21 cellular contexts compared by ENCODE assay signal in genomic region chr10:132140167-132140925, GRCh38. TPM values are rescaled to one million over a fixed set of nuclear protein-coding genes. Genes with fewer than 3 reads are reported as not detected.
A peak's percentile ranks its signal among the peaks of the same experiment; 100 is the strongest.
DNase-seq lines count a peak whose midpoint lies in the region; ATAC-seq, FAIRE-seq and TF ChIP-seq lines count a peak whose summit lies in the region.
"Had no signal": no experiment of that assay in that cellular context is flagged by ENCODE, and none has a peak within 500 bp of the region (broad histone marks: within the 10 kb centered on the region; RNA-seq: fewer than 3 reads in every experiment).

No MANE protein-coding gene starts in this region.

- no TSS peak for BruUV-seq in HepG2 (replicated peaks; lab: Mats Ljungman, UMichigan)

- in situ Hi-C loops in HepG2 (cut with HindIII; ENCODE audit: extremely low pct_ligation_motif_present, low pct_unique_long_range_greater_than_20kb): loop anchor here (10.0 kb wide), 1 partner anchor 246 kb away; no protein-coding TSS in a partner anchor

- FAIRE-seq in HepG2 (lab: Jason Lieb, UNC) (no peak), frontal cortex (lab: Jason Lieb, UNC) (no peak)
- FAIRE-seq: H1 had no signal

- no peak overlapping the region for H3K27ac ChIP-seq in right lobe of liver
- no peak overlapping the region for H3K27ac ChIP-seq in HepG2 (ENCODE audit: extremely low read length, insufficient read depth, low read length)
- no peak overlapping the region for H3K27ac ChIP-seq in left lung
- no peak overlapping the region for H3K27ac ChIP-seq in spleen
- H3K27ac ChIP-seq: KMS-11 had no signal

- H4K20me1 ChIP-seq in HepG2 (ENCODE audit: insufficient read depth, low read length): no peaks in the 10 kb centered on the region

- no peak for TF ChIP-seq RAD21 in HepG2 (CRISPR knock-in tag; IDR thresholded peaks at IDR 0.05)

- TF ChIP-seq POLR2A in right lobe of liver (IDR thresholded peaks at IDR 0.05): no peak
- no peak for TF ChIP-seq POLR2A in HepG2 (IDR thresholded peaks at IDR 0.05; ENCODE audit: insufficient read depth in 1 of 2, low read depth in 2 of 2, low read length in 2 of 2)
- TF ChIP-seq POLR2A in spleen (IDR thresholded peaks at IDR 0.05): no peak

- no peaks in the 10 kb centered on the region for H3K9me3 ChIP-seq in right lobe of liver
- H3K9me3 ChIP-seq in HepG2 (ENCODE audit: low read length): no peaks in the 10 kb centered on the region
- no peaks in the 10 kb centered on the region for H3K9me3 ChIP-seq in left lung
- H3K9me3 ChIP-seq in spleen: no peaks in the 10 kb centered on the region

- no peak overlapping the region for H3K9ac ChIP-seq in HepG2 (ENCODE audit: insufficient read depth, low read depth, low read length)
- H3K9ac ChIP-seq: KMS-11 had no signal

- ATAC-seq in right lobe of liver: no peak
- no peak for ATAC-seq in HepG2
- ATAC-seq in activated B cell treated with CpG ODN at 0.5 μM for 24 hours (ENCODE audit: low read depth): no peak
- no peak for ATAC-seq in left lung

- 67% methylated on average over 5 of the region's 42 CpGs for WGBS in right lobe of liver (ENCODE audit: insufficient coverage, low coverage, low lambda C conversion rate, missing lambda C conversion rate)
- 63% methylated on average over 24 of the region's 42 CpGs for WGBS in HepG2 (ENCODE audit: low lambda C conversion rate)
- 88 to 94% (median 92%) methylated on average over 19 to 42 of the region's 42 CpGs for WGBS in spleen, 5 donors

- H3K4me1 ChIP-seq in right lobe of liver (no peaks in the 10 kb centered on the region), HepG2 (ENCODE audit: insufficient read depth, low read length) (no peaks in the 10 kb centered on the region), left lung (no peaks in the 10 kb centered on the region), spleen (peaks cover 0 to 11% (median 7%) of the 10 kb centered on the region in 6 donors)

- TF ChIP-seq CTCF in right lobe of liver (IDR thresholded peaks at IDR 0.05) (no peak), HepG2 (CRISPR knock-in tag; IDR thresholded peaks at IDR 0.05) (no peak), activated B cell treated with CpG ODN at 0.5 μM for 24 hours (IDR thresholded peaks at IDR 0.05) (no peak), left lung (IDR thresholded peaks at IDR 0.05) (no peak), spleen (IDR thresholded peaks at IDR 0.05 in 8 of 11, conservative IDR thresholded peaks at IDR 0.05 in 3 of 11) (no peak), GM10248 (IDR thresholded peaks at IDR 0.05; ENCODE audit: control extremely low read depth, extremely low read depth, low read depth, missing control alignments) (no peak)

- H3K79me2 ChIP-seq in HepG2 (ENCODE audit: insufficient read depth, low read length): no peaks in the 10 kb centered on the region

- no peaks in the 10 kb centered on the region for H3K27me3 Mint-ChIP-seq in activated B cell treated with CpG ODN at 0.5 μM for 24 hours
- H3K27me3 Mint-ChIP-seq: CD4-positive, CD25-positive, alpha-beta regulatory T cell had no signal

- intact Hi-C loops in right lobe of liver (cut with DNase I) (loop anchor here (5.0 to 10.0 kb wide), 2 partner anchors 246 to 253 kb away; no protein-coding TSS in a partner anchor), HepG2 (cut with micrococcal nuclease; ENCODE audit: unreplicated experiment) (no loop called here), activated B cell treated with CpG ODN at 0.5 μM for 24 hours (cut with micrococcal nuclease) (loop anchor here (5.0 kb wide), 1 partner anchor 167 kb away; the partner anchor contains the start of gene STK32C), left lung (cut with DNase I) (loop anchor here in 1 of 2 donors (10.0 kb wide), 1 partner anchor 256 kb away; no protein-coding TSS in a partner anchor), spleen (cut with DNase I; ENCODE audit: low total_unique reads) (no loop called here)

- H3K9me3 Mint-ChIP-seq in activated B cell treated with CpG ODN at 0.5 μM for 24 hours: no peaks in the 10 kb centered on the region
- H3K9me3 Mint-ChIP-seq: CD4-positive, CD25-positive, alpha-beta regulatory T cell; HFFc6 had no signal

- POLR2A ChIA-PET in HepG2 (lab: Yijun Ruan, JAX): no interaction called here
- POLR2A ChIA-PET in activated B cell treated with CpG ODN at 0.5 μM for 24 hours (lab: Charles Lee): no interaction called here
- POLR2A ChIA-PET in GM10248 (lab: Yijun Ruan, JAX): no interaction called here

- H3K4me3 ChIP-seq in right lobe of liver (no peak overlapping the region), HepG2 (replicated peaks in 1 of 3; ENCODE audit: insufficient read depth in 1 of 3, low read depth in 2 of 3, low read length in 3 of 3) (no peak overlapping the region), left lung (no peak overlapping the region), spleen (no peak overlapping the region)

- H3K27me3 ChIP-seq in right lobe of liver (no peaks in the 10 kb centered on the region), HepG2 (ENCODE audit: control insufficient read depth in 1 of 2, insufficient read depth in 2 of 2, low read length in 2 of 2) (peaks cover 8 to 45% of the 10 kb centered on the region in 2 experiments), left lung (peaks cover 0 to 39% of the 10 kb centered on the region in 2 donors), spleen (replicated peaks in 1 of 7) (peaks cover 0 to 34% (median 21%) of the 10 kb centered on the region in 7 donors)

- no peak overlapping the region for H3K4me2 ChIP-seq in HepG2 (ENCODE audit: low read depth, low read length)
- H3K4me2 ChIP-seq: KMS-11 had no signal

- H3K4me3 Mint-ChIP-seq in activated B cell treated with CpG ODN at 0.5 μM for 24 hours: no peak overlapping the region
- H3K4me3 Mint-ChIP-seq: CD4-positive, CD25-positive, alpha-beta regulatory T cell; HFFc6 had no signal

- H3K36me3 ChIP-seq in right lobe of liver (no peaks in the 10 kb centered on the region), HepG2 (replicated peaks in 1 of 2; ENCODE audit: control insufficient read depth in 1 of 2, insufficient read depth in 2 of 2, low read length in 2 of 2) (no peaks in the 10 kb centered on the region), left lung (no peaks in the 10 kb centered on the region), spleen (no peaks in the 10 kb centered on the region)

- CTCF ChIA-PET in HepG2 (lab: Yijun Ruan, JAX; ENCODE audit: low intra/inter-chr PET ratio, low total read pairs): no interaction called here
- CTCF ChIA-PET in activated B cell treated with CpG ODN at 0.5 μM for 24 hours (lab: Charles Lee): no interaction called here
- CTCF ChIA-PET in GM10248 (lab: Yijun Ruan, JAX): no interaction called here

- no peaks in the 10 kb centered on the region for H3K4me1 Mint-ChIP-seq in activated B cell treated with CpG ODN at 0.5 μM for 24 hours
- H3K4me1 Mint-ChIP-seq: CD4-positive, CD25-positive, alpha-beta regulatory T cell had no signal

- no peak overlapping the region for H3K27ac Mint-ChIP-seq in activated B cell treated with CpG ODN at 0.5 μM for 24 hours
- H3K27ac Mint-ChIP-seq: HFFc6 had no signal

- DNase-seq in right lobe of liver (peak in 2 of 3 donors; percentile 14 to 35), HepG2 (ENCODE audit: low spot score) (no peak), activated B cell treated with CpG ODN at 0.5 μM for 24 hours (peak; percentile 12), left lung (peak; percentile 22 to 55), spleen (peak; percentile 67), GM10248 (ENCODE audit: extremely low spot score) (no peak), cerebellar cortex (ENCODE audit: low spot score) (no peak), frontal cortex (ENCODE audit: low spot score in 2 of 2) (no peak)
- DNase-seq: ACHN; AML-193; CD4-positive, CD25-positive, alpha-beta regulatory T cell; EL; HFFc6; NCI-H1436; NCI-H2029; NCI-H2171; NCI-H446 treated with DMSO at 0.1 percent for 48 hours; NK-92 treated with Interleukin-12 subunit alpha and Interleukin-12 subunit beta, amount 100 ng/mL, for 24 hours; RPMI8226 had no signal

- TF ChIP-seq EP300 in HepG2 (IDR thresholded peaks at IDR 0.05; ENCODE audit: low read depth in 2 of 2, low read length in 2 of 2) (no peak), HepG2 (CRISPR knock-in tag; IDR thresholded peaks at IDR 0.05; ENCODE audit: borderline replicate concordance) (no peak)

- H2AFZ ChIP-seq in HepG2 (ENCODE audit: low read length): no peak overlapping the region

- H3K36me3 Mint-ChIP-seq in activated B cell treated with CpG ODN at 0.5 μM for 24 hours (ENCODE audit: low read depth): no peaks in the 10 kb centered on the region
- H3K36me3 Mint-ChIP-seq: CD4-positive, CD25-positive, alpha-beta regulatory T cell had no signal

TF ChIP-seq in HepG2, 621 proteins besides CTCF, POLR2A, EP300 and RAD21 (continues in another document):
- TF ChIP-seq HDAC2 (CRISPR knock-in tag; IDR thresholded peaks at IDR 0.05): no peak
- TF ChIP-seq NFE2L2 (IDR thresholded peaks at IDR 0.05; ENCODE audit: low read length): no peak

RNA-seq across cellular contexts. Expression of gene DPYSL4, which starts 46.4 kb away (rescaled TPM):
- under 1 TPM in 3 of 6 experiments, not detected in 3; 0.24 to 0.31 (median 0.25) TPM for total RNA-seq in right lobe of liver
- total RNA-seq in HepG2 (2016; rRNA removed; fragmentation: Illumina TruSeq; extraction: Trizol): 0.38 and 0.84 TPM in 2 replicates
- 0.30 and 0.53 TPM in 2 replicates for total RNA-seq in HepG2 (2016; cell fraction: cytosol; rRNA removed; fragmentation: Illumina TruSeq; extraction: Trizol; ENCODE audit: low read depth)
- 0.28 and 0.67 TPM in 2 replicates for total RNA-seq in HepG2 (2016; cell fraction: insoluble cytoplasmic fraction; rRNA removed; fragmentation: Illumina TruSeq; extraction: Trizol)
- 0.65 and 0.72 TPM in 2 replicates for total RNA-seq in HepG2 (2016; cell fraction: membrane; rRNA removed; fragmentation: Illumina TruSeq; extraction: Trizol)
- total RNA-seq in HepG2 (2016; cell fraction: nucleus; rRNA removed; fragmentation: Illumina TruSeq; extraction: Trizol): 0.25 and 0.85 TPM in 2 replicates
- polyA plus RNA-seq in HepG2 (2011; rRNA removed): 1.2 and 2.1 TPM in 2 replicates
- polyA plus RNA-seq in HepG2 (2011; cell fraction: cytosol; rRNA removed): 0.87 and 0.98 TPM in 2 replicates
- 6.5 and 9.7 TPM in 2 replicates for polyA plus RNA-seq in HepG2 (2011; cell fraction: nucleus; rRNA removed)
- 0.76 and 1.7 TPM in 2 replicates for polyA plus RNA-seq in HepG2 (2012)
- 0.43 and 0.57 TPM in 2 replicates for polyA plus RNA-seq in HepG2 (2016; cell fraction: cytosol; fragmentation: Illumina TruSeq; extraction: Trizol; ENCODE audit: low read depth)
- polyA plus RNA-seq in HepG2 (2016; cell fraction: insoluble cytoplasmic fraction; fragmentation: Illumina TruSeq; extraction: Trizol; ENCODE audit: low read depth): 0.42 and 0.70 TPM in 2 replicates
- polyA plus RNA-seq in HepG2 (2016; cell fraction: membrane; fragmentation: Illumina TruSeq; extraction: Trizol; ENCODE audit: low read depth): 0.53 and 0.62 TPM in 2 replicates
- polyA plus RNA-seq in HepG2 (2016; cell fraction: nucleus; fragmentation: Illumina TruSeq; extraction: Trizol; ENCODE audit: insufficient read depth, low read depth): 1.1 and 1.7 TPM in 2 replicates
- polyA minus RNA-seq in HepG2 (2011; rRNA and poly(A)+ RNA removed; ENCODE audit: low replicate concordance): 0.07 and 2.3 TPM in 2 replicates
- polyA minus RNA-seq in HepG2 (2011; cell fraction: cytosol; rRNA and poly(A)+ RNA removed): 1.1 and 1.6 TPM in 2 replicates
- polyA minus RNA-seq in HepG2 (2011; cell fraction: nucleus; rRNA and poly(A)+ RNA removed): 1.2 TPM in 2 replicates
- 0.53 and 0.78 TPM in 2 replicates for total RNA-seq in activated B cell treated with CpG ODN at 0.5 μM for 24 hours
- total RNA-seq in left lung: 1 to 10 TPM; 1.3 to 3.1 TPM
- total RNA-seq in spleen: 1 to 10 TPM in 4 of 7 donors, under 1 TPM in 2, not detected in 1; 0.85 to 6.0 (median 1.6) TPM
- 1 to 10 TPM in 1 of 3 donors, under 1 TPM in 2; 0.55 to 1.0 (median 0.96) TPM for polyA plus RNA-seq in spleen
- total RNA-seq in frontal cortex: 43.6 TPM

Comparison
In these comparisons a context has a peak if more than half of its experiments do, and no peak if none do; other contexts are left out.
1. DNase-seq: peak in right lobe of liver (2 of 3), activated B cell treated with CpG ODN at 0.5 μM for 24 hours (single experiment), left lung (2 of 2) and spleen (single experiment); none in HepG2 (single experiment), GM10248 (single experiment), cerebellar cortex (single experiment) and frontal cortex (0 of 2).
2. intact Hi-C loops: an anchor here in right lobe of liver (5.0 to 10.0 kb wide) and activated B cell treated with CpG ODN at 0.5 μM for 24 hours (5.0 kb wide); none called in HepG2 and spleen.